20 cellular contexts compared by ENCODE assay signal in the genomic region with DNA sequence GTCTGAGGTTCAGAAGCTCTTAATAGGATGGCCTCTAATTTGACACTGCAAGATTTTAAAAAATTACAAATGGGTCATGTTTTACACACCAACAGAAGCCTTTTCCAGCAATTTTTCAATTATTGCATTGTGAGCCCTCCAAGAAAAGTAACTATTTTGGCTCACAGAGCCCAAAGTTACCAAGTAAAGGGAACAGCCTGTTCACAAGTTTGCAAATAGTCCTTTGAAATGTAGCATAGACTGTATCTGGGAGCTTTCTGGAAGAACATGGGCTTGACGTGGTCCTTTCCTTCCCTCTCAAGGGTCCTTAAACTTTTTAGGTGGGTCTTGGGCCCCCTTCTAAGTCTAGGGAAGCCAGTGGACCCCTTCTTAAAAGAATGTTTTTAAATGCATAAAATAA. TPM values are rescaled to one million over a fixed set of nuclear protein-coding genes. Genes with fewer than 3 reads are reported as not detected.
DNase-seq lines count a peak whose midpoint lies in the region; ATAC-seq and TF ChIP-seq lines count a peak whose summit lies in the region.
"Had no signal": no experiment of that assay in that cellular context is flagged by ENCODE, and none has a peak within 500 bp of the region (broad histone marks: within the 10 kb centered on the region; RNA-seq: fewer than 3 reads in every experiment).

No MANE protein-coding gene starts in this region.

- no peaks in the 10 kb centered on the region for H3K36me3 Mint-ChIP-seq in neural progenitor cell
- peaks cover 4% of the 10 kb centered on the region for H3K36me3 Mint-ChIP-seq in type B pancreatic cell
- H3K36me3 Mint-ChIP-seq: CD4-positive, CD25-positive, alpha-beta regulatory T cell had no signal

- no peak overlapping the region for H2AFZ ChIP-seq in neural progenitor cell (replicated peaks)

- peak; percentile 30 for ATAC-seq in Right ventricle myocardium inferior
- ATAC-seq: HepG2 had no signal

- H3K4me1 ChIP-seq in right atrium auricular region, result peaks cover 0 to 23% of the 10 kb centered on the region in 2 donors
- peaks cover 48% of the 10 kb centered on the region for H3K4me1 ChIP-seq in neural progenitor cell

- H3F3A ChIP-seq in neural progenitor cell (ENCODE audit: low read depth), result peaks cover 28% of the 10 kb centered on the region

- H3K27ac ChIP-seq in right atrium auricular region, result no peak overlapping the region
- no peak overlapping the region for H3K27ac ChIP-seq in neural progenitor cell
- H3K27ac ChIP-seq: BLaER1 treated with 17β-estradiol and CSF1 and Interleukin-3, amounts not matched to agents 10 nM and 100 nM had no signal

- H3K79me2 ChIP-seq in neural progenitor cell (ENCODE audit: low read depth), result no peaks in the 10 kb centered on the region

- H3K4me1 Mint-ChIP-seq in neural progenitor cell, result peaks cover 70% of the 10 kb centered on the region
- H3K4me1 Mint-ChIP-seq in type B pancreatic cell (ENCODE audit: unreplicated experiment), result peaks cover 50% of the 10 kb centered on the region

- H3K36me3 ChIP-seq in right atrium auricular region (no peaks in the 10 kb centered on the region), neural progenitor cell (no peaks in the 10 kb centered on the region)
- H3K36me3 ChIP-seq: BLaER1 treated with 17β-estradiol and CSF1 and Interleukin-3, amounts not matched to agents 10 nM and 100 nM had no signal

- DNase-seq in Right ventricle myocardium inferior (ENCODE audit: missing footprints), result no peak
- DNase-seq in right atrium auricular region (ENCODE audit: low spot score), result no peak
- peak; percentile 15 for DNase-seq in medulla oblongata (ENCODE audit: extremely low spot score)
- no peak for DNase-seq in neural progenitor cell (ENCODE audit: low spot score)
- no peak for DNase-seq in type B pancreatic cell (ENCODE audit: extremely low spot score, unreplicated experiment)
- no peak for DNase-seq in superior temporal gyrus (ENCODE audit: extremely low spot score)
- DNase-seq in activated CD8-positive, alpha-beta memory T cell treated with anti-CD3 and anti-CD28 coated beads, Interleukin-2, amount 50 U/mL, for 4 hours, result no peak
- no peak for DNase-seq in stimulated activated CD4-positive, alpha-beta T cell treated with anti-CD3 and anti-CD28 coated beads, Interleukin-15, amount 100 ng/mL, for 24 hours
- DNase-seq: ACHN; CD4-positive, CD25-positive, alpha-beta regulatory T cell; DMS79 treated with DMSO at 0.1 percent for 48 hours; EL; GDM1; HCEC 1CT; HFFc6 had no signal

- no peak for TF ChIP-seq CTCF in right atrium auricular region (IDR thresholded peaks at IDR 0.05)
- no peak for TF ChIP-seq CTCF in neural progenitor cell (IDR thresholded peaks at IDR 0.05)
- TF ChIP-seq CTCF in type B pancreatic cell (conservative IDR thresholded peaks at IDR 0.05), result no peak

- H3K9me3 ChIP-seq in right atrium auricular region (no peaks in the 10 kb centered on the region), neural progenitor cell (ENCODE audit: low read depth) (no peaks in the 10 kb centered on the region)

- H3K27me3 ChIP-seq in right atrium auricular region (no peaks in the 10 kb centered on the region), neural progenitor cell (peaks cover 44% of the 10 kb centered on the region)

- H3K9ac ChIP-seq in neural progenitor cell, result no peak overlapping the region
- H3K9ac ChIP-seq: BLaER1 treated with 17β-estradiol and CSF1 and Interleukin-3, amounts not matched to agents 10 nM and 100 nM had no signal

- H3K4me2 ChIP-seq in neural progenitor cell, result peak overlapping the region; percentile 97
- H3K4me2 ChIP-seq: BLaER1 treated with 17β-estradiol and CSF1 and Interleukin-3, amounts not matched to agents 10 nM and 100 nM had no signal

- H3K4me3 Mint-ChIP-seq in neural progenitor cell (peak overlapping the region; percentile 57), type B pancreatic cell (peak overlapping the region; percentile 20)
- H3K4me3 Mint-ChIP-seq: HFFc6 had no signal

- no peaks in the 10 kb centered on the region for H4K20me1 ChIP-seq in neural progenitor cell (ENCODE audit: low read depth)
- H4K20me1 ChIP-seq: BLaER1 treated with 17β-estradiol and CSF1 and Interleukin-3, amounts not matched to agents 10 nM and 100 nM had no signal

- intact Hi-C loops in Right ventricle myocardium inferior (cut with DNase I), result no loop called here

- peaks cover 8% of the 10 kb centered on the region for H3K27me3 Mint-ChIP-seq in neural progenitor cell (ENCODE audit: insufficient read depth, low read depth)
- H3K27me3 Mint-ChIP-seq in type B pancreatic cell, result peaks cover 83% of the 10 kb centered on the region

- no peak overlapping the region for H3K4me3 ChIP-seq in right atrium auricular region
- H3K4me3 ChIP-seq in neural progenitor cell, result no peak overlapping the region
- H3K4me3 ChIP-seq: BLaER1 treated with 17β-estradiol and CSF1 and Interleukin-3, amounts not matched to agents 10 nM and 100 nM had no signal

- no peaks in the 10 kb centered on the region for H3K9me3 Mint-ChIP-seq in neural progenitor cell
- no peaks in the 10 kb centered on the region for H3K9me3 Mint-ChIP-seq in type B pancreatic cell
- H3K9me3 Mint-ChIP-seq: CD4-positive, CD25-positive, alpha-beta regulatory T cell; HFFc6 had no signal

- H3K27ac Mint-ChIP-seq in neural progenitor cell, result no peak overlapping the region
- H3K27ac Mint-ChIP-seq in type B pancreatic cell, result no peak overlapping the region
- H3K27ac Mint-ChIP-seq: CD4-positive, CD25-positive, alpha-beta regulatory T cell; HFFc6 had no signal

RNA-seq across cellular contexts. Expression of a gene that starts 1.3 kb away (rescaled TPM):
- total RNA-seq in Right ventricle myocardium inferior, result 0.27 TPM
- 1 to 10 TPM in 1 of 2 donors, under 1 TPM in 1; 0.63 to 1.9 TPM for total RNA-seq in right atrium auricular region
- 0.28 and 1.6 TPM in 2 replicates for total RNA-seq in neural progenitor cell (ENCODE audit: low replicate concordance)
- 0.57 and 46.8 TPM in 2 replicates for total RNA-seq in type B pancreatic cell (ENCODE audit: low replicate concordance)
- total RNA-seq: A172; CD4-positive, CD25-positive, alpha-beta regulatory T cell; H4; HepG2; HFFc6; HT1080 had no signal

RNA-seq across cellular contexts. Expression of a gene that starts 23.5 kb away (rescaled TPM):
- total RNA-seq in Right ventricle myocardium inferior (not detected), right atrium auricular region (under 1 TPM in 1 of 2 donors, not detected in 1; 0.16 TPM), neural progenitor cell (ENCODE audit: low replicate concordance) (0.19 TPM in 1 of 2 replicates, not detected in the other), type B pancreatic cell (ENCODE audit: low replicate concordance) (not detected in 2 replicates)
- total RNA-seq: A172; CD4-positive, CD25-positive, alpha-beta regulatory T cell; H4; HepG2; HFFc6; HT1080 had no signal

RNA-seq across cellular contexts. Expression of a gene that starts 49.4 kb away (rescaled TPM):
- total RNA-seq in Right ventricle myocardium inferior (not detected), right atrium auricular region (not detected), neural progenitor cell (ENCODE audit: low replicate concordance) (not detected in 2 replicates), type B pancreatic cell (ENCODE audit: low replicate concordance) (not detected in 2 replicates)
- total RNA-seq: A172; CD4-positive, CD25-positive, alpha-beta regulatory T cell; H4; HepG2; HFFc6; HT1080 had no signal
